In the genomic region with DNA sequence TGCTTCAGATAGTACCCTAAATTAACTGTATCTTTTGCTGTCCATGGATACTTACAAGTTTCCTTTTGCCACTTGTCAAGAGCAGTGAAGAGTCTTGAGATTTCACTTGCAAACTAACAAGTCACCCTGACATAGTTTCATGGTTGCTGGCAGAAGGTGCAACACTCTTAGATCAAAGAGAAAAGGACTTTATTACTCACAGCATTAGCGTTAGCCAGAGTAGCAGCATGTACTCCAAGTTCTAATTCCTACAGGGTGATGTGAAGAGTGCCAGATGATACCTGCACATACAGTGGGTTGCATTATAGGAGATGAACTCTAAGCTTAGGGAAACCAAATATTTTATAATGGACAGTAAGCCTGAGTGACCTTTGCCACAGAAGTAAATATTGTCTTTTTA, we compare ENCODE assay signal across 27 cellular contexts. TPM values are rescaled to one million over a fixed set of nuclear protein-coding genes. Genes with fewer than 3 reads are reported as not detected.
"Had no signal": no experiment of that assay in that cellular context is flagged by ENCODE, and none has a peak within 500 bp of the region (broad histone marks: within the 10 kb centered on the region; RNA-seq: fewer than 3 reads in every experiment).

No MANE protein-coding gene starts in this region.

- H3K4me1 ChIP-seq: esophagus muscularis mucosa, foreskin keratinocyte, gastroesophageal sphincter, heart left ventricle had no signal

- H3K79me2 ChIP-seq: hepatocyte had no signal

- H3K9me3 ChIP-seq: heart left ventricle, mucosa of descending colon had no signal

- H3K36me3 ChIP-seq: esophagus muscularis mucosa, gastroesophageal sphincter, heart left ventricle had no signal

- ATAC-seq: foreskin keratinocyte, gastroesophageal sphincter, heart left ventricle, left colon, left lobe of liver, left ventricle myocardium superior, mucosa of descending colon had no signal

- H3K27ac ChIP-seq: coronary artery, esophagus muscularis mucosa, foreskin keratinocyte, gastroesophageal sphincter, heart left ventricle, hepatocyte had no signal

- H3K4me3 ChIP-seq: coronary artery, dorsolateral prefrontal cortex, esophagus muscularis mucosa, gastroesophageal sphincter, heart left ventricle, hepatocyte, lung, mucosa of descending colon had no signal

- H3K27me3 ChIP-seq: dorsolateral prefrontal cortex, esophagus muscularis mucosa, foreskin keratinocyte, gastroesophageal sphincter, heart left ventricle, hepatocyte had no signal

- H3K4me2 ChIP-seq: hepatocyte had no signal

- DNase-seq: dermis blood vessel endothelial cell; dorsolateral prefrontal cortex; effector CD4-positive, alpha-beta T cell; effector memory CD4-positive, alpha-beta T cell; foreskin keratinocyte; heart left ventricle; hypothalamus; immature natural killer cell; islet precursor cell; kidney; kidney glomerular epithelial cell; left colon; left ventricle myocardium superior; mammary epithelial cell; mucosa of descending colon; naive B cell had no signal

- H2AFZ ChIP-seq: hepatocyte had no signal

RNA-seq across cellular contexts. Expression of a gene that starts 47.9 kb away (rescaled TPM):
- total RNA-seq: endothelial cell of umbilical vein, epithelial cell of proximal tubule, fibroblast of lung, foreskin keratinocyte, left ventricle myocardium superior, mammary epithelial cell, mesenteric fat pad, myocyte had no signal
- polyA plus RNA-seq: foreskin keratinocyte, heart left ventricle, immature natural killer cell, mammary epithelial cell had no signal
